In the genomic region with DNA sequence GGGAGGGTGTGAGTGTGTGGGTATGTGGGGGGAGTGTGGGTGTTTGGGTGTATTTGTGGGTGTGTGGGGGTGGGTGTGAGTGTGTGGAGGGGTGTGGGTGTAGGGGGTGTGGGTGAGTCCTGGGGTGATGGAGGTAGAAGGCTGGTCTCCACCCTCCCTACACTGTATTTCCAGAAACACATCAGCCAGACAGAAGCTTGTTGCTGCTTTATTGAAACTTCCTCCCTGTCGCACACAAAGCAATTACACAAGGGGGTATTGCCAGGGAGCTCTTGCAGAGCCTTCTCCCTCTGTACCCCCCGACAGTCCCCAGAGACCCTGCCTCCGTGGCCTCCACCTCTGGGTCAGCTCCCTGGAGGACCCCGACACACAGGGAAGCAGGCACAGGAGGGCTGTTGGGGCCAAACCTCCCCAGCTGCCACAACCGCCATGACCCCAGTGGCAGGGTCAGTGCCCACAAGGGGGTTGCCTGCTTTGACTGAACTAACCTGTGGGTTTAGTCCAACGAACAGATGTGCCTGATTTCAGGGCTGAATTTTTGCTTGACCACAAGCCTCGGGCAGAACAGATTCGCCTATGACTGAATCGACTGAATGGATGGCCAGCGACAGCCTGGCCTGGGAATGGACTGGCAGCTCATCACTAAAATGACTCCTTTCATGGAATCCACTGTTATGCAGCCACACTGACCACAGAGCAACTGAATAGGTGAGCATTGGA, we compare ENCODE assay signal across 11 cellular contexts. TPM values are rescaled to one million over a fixed set of nuclear protein-coding genes. Genes with fewer than 3 reads are reported as not detected.
DNase-seq lines count a peak whose midpoint lies in the region; ATAC-seq, FAIRE-seq and TF ChIP-seq lines count a peak whose summit lies in the region.
"Had no signal": no experiment of that assay in that cellular context is flagged by ENCODE, and none has a peak within 500 bp of the region (broad histone marks: within the 10 kb centered on the region; RNA-seq: fewer than 3 reads in every experiment).

No MANE protein-coding gene starts in this region.

- FAIRE-seq in RCC 7860 (lab: Jason Lieb, UNC) = peak; percentile 93
- no peak for FAIRE-seq in H1 (lab: Jason Lieb, UNC)

- no peaks in the 10 kb centered on the region for H3K9me3 Mint-ChIP-seq in activated naive CD4-positive, alpha-beta T cell treated with anti-CD3 and anti-CD28 coated beads, Interleukin-2, amount 10 ng/mL, durations not matched to agents 7 days and 5 days

- H3K9ac ChIP-seq in H1 (replicated peaks in 1 of 4; ENCODE audit: extremely low read depth in 1 of 4, low read depth in 3 of 4, low read length in 3 of 4) = no peak overlapping the region; a peak in 1 of 7 replicates

- H3K14ac ChIP-seq in H1 (ENCODE audit: insufficient read length) = no peak overlapping the region

- peaks cover 15% of the 10 kb centered on the region for H3K4me1 Mint-ChIP-seq in activated naive CD4-positive, alpha-beta T cell treated with anti-CD3 and anti-CD28 coated beads, Interleukin-2, amount 10 ng/mL, durations not matched to agents 7 days and 5 days

- no peak overlapping the region for H3K4me2 ChIP-seq in H1 (ENCODE audit: insufficient read depth in 1 of 2, low read depth in 2 of 2, low read length in 2 of 2)

- TF ChIP-seq POLR2A in H1 (IDR thresholded peaks at IDR 0.05; ENCODE audit: control extremely low read depth in 1 of 2, low read depth in 2 of 2, low read length in 2 of 2) (no peak), lower leg skin (IDR thresholded peaks at IDR 0.05) (no peak)

- no peak for TF ChIP-seq RAD21 in H1 (IDR thresholded peaks at IDR 0.05 in 1 of 2, conservative IDR thresholded peaks at IDR 0.05 in 1 of 2; ENCODE audit: low read depth in 2 of 2, low read length in 2 of 2)

- no peak for ATAC-seq in GM18511 (IDR thresholded peaks at IDR 0.05; ENCODE audit: unreplicated experiment)

- H2BK20ac ChIP-seq in H1 (ENCODE audit: low read length) = no peak overlapping the region

- peaks cover 0 to 7% (median 2%) of the 10 kb centered on the region in 4 experiments; a peak in 4 of 7 replicates for H3K4me1 ChIP-seq in H1 (replicated peaks in 1 of 4; ENCODE audit: control insufficient read depth in 3 of 4, insufficient read depth in 4 of 4, low read length in 3 of 4)
- H3K4me1 ChIP-seq: prostate gland had no signal

- peaks cover 4% of the 10 kb centered on the region; the same call in 1 of the 2 replicates for H3K23me2 ChIP-seq in H1 (ENCODE audit: low read depth, low read length)

- no peaks in the 10 kb centered on the region for H3K9me3 ChIP-seq in H1 (ENCODE audit: insufficient read depth in 2 of 2, low read depth in 1 of 2, low read length in 1 of 2)
- H3K9me3 ChIP-seq: prostate gland had no signal

- H3K4me3 Mint-ChIP-seq in activated naive CD4-positive, alpha-beta T cell treated with anti-CD3 and anti-CD28 coated beads, Interleukin-2, amount 10 ng/mL, durations not matched to agents 7 days and 5 days = no peak overlapping the region

- no peak overlapping the region for H4K5ac ChIP-seq in H1 (ENCODE audit: insufficient read length, low read depth, low read length)

- H2BK5ac ChIP-seq in H1 (ENCODE audit: low read depth, low read length) = no peak overlapping the region

- WGBS in H1 (ENCODE audit: extremely low coverage in 1 of 2, insufficient coverage in 1 of 2, insufficient read length in 1 of 2, insufficient replicate concordance in 2 of 2, low coverage in 1 of 2, low lambda C conversion rate in 2 of 2, missing lambda C conversion rate in 1 of 2), 2 experiments = 82% methylated on average over 10 of the region's 10 CpGs; no CpG with 5 or more reads in 1 of the 2 experiments
- 71 to 79% methylated on average over 10 of the region's 10 CpGs for WGBS in lower leg skin, 2 donors

- H4K20me1 ChIP-seq in H1 (replicated peaks in 1 of 2; ENCODE audit: control insufficient read depth in 1 of 2, insufficient read depth in 2 of 2, low read length in 2 of 2) = no peaks in the 10 kb centered on the region

- no peaks in the 10 kb centered on the region for H3K79me1 ChIP-seq in H1 (ENCODE audit: low read depth, low read length)

- peaks cover 3% of the 10 kb centered on the region for H3K27me3 Mint-ChIP-seq in activated naive CD4-positive, alpha-beta T cell treated with anti-CD3 and anti-CD28 coated beads, Interleukin-2, amount 10 ng/mL, durations not matched to agents 7 days and 5 days

- no peak for DNase-seq in activated naive CD4-positive, alpha-beta T cell treated with anti-CD3 and anti-CD28 coated beads, Interleukin-2, amount 10 ng/mL, durations not matched to agents 7 days and 5 days
- DNase-seq in activated naive CD4-positive, alpha-beta T cell treated with anti-CD3 and anti-CD28 coated beads, Interleukin-2, amount 50 U/mL, for 16 hours = no peak
- peak; percentile 92 for DNase-seq in RCC 7860 (ENCODE audit: low spot score)
- no peak for DNase-seq in H1 (ENCODE audit: low read depth in 1 of 2, low spot score in 2 of 2)
- no peak for DNase-seq in lower leg skin (ENCODE audit: low spot score in 2 of 2)
- no peak for DNase-seq in KG1 (lab: John Stamatoyannopoulos, UW)
- DNase-seq in NCI-H146 treated with DMSO at 0.1 percent for 48 hours (lab: John Stamatoyannopoulos, UW; ENCODE audit: unreplicated experiment) = no peak
- DNase-seq: HCEC 1CT had no signal

- H2BK15ac ChIP-seq in H1 (ENCODE audit: low read length) = 0 out of 2 replicates have a peak overlapping the region, but pooled peaks have one; percentile 53

- no peaks in the 10 kb centered on the region for H3K36me3 ChIP-seq in H1 (ENCODE audit: control insufficient read depth in 2 of 4, insufficient read depth in 4 of 4, low read length in 3 of 4)
- H3K36me3 ChIP-seq: prostate gland had no signal

- no peak overlapping the region for H3K56ac ChIP-seq in H1 (replicated peaks; ENCODE audit: insufficient read length, low read depth, low read length)

- H3K4me3 ChIP-seq in H1 (ENCODE audit: extremely low read depth in 1 of 4, insufficient read depth in 2 of 4, low read depth in 3 of 4, low read length in 4 of 4) (no peak overlapping the region), lower leg skin (ENCODE audit: low read depth, poor library complexity, severe bottlenecking) (no peak overlapping the region)
- H3K4me3 ChIP-seq: prostate gland had no signal

- no peak overlapping the region for H3K27ac ChIP-seq in H1 (ENCODE audit: low read depth, low read length)
- H3K27ac ChIP-seq: prostate gland had no signal

- H2AFZ ChIP-seq in H1 (ENCODE audit: low read length) = 0 out of 2 replicates have a peak overlapping the region, but pooled peaks have one; percentile 8

- H3K27ac Mint-ChIP-seq in activated naive CD4-positive, alpha-beta T cell treated with anti-CD3 and anti-CD28 coated beads, Interleukin-2, amount 10 ng/mL, durations not matched to agents 7 days and 5 days = peak overlapping the region; percentile 72

- no peaks in the 10 kb centered on the region for H3K79me2 ChIP-seq in H1 (ENCODE audit: control insufficient read depth in 1 of 2, insufficient read depth in 2 of 2, low read length in 2 of 2)

- H3K18ac ChIP-seq in H1 (ENCODE audit: extremely low read depth, low read length) = no peak overlapping the region

- peaks cover 47% of the 10 kb centered on the region for H3K36me3 Mint-ChIP-seq in activated naive CD4-positive, alpha-beta T cell treated with anti-CD3 and anti-CD28 coated beads, Interleukin-2, amount 10 ng/mL, durations not matched to agents 7 days and 5 days

- TF ChIP-seq CTCF in H1 (IDR thresholded peaks at IDR 0.05; ENCODE audit: control extremely low read depth in 1 of 3, insufficient read depth in 1 of 3, low read depth in 1 of 3, low read length in 3 of 3) = no peak
- no peak for TF ChIP-seq CTCF in lower leg skin (IDR thresholded peaks at IDR 0.05)

- H4K8ac ChIP-seq in H1 (ENCODE audit: extremely low read depth, insufficient read depth, low read length) = no peak overlapping the region

- intact Hi-C loops in lower leg skin (cut with DNase I; ENCODE audit: low total_unique reads) = no loop called here

- no peak overlapping the region for H2AK5ac ChIP-seq in H1 (ENCODE audit: low read depth, low read length)

- no peaks in the 10 kb centered on the region for H3K27me3 ChIP-seq in H1 (replicated peaks in 1 of 4; ENCODE audit: control insufficient read depth in 3 of 4, extremely low read depth in 1 of 4, insufficient read depth in 3 of 4, low read length in 3 of 4)

- TF ChIP-seq EP300 in H1 (IDR thresholded peaks at IDR 0.05; ENCODE audit: borderline replicate concordance in 1 of 2, low read depth in 2 of 2, low read length in 2 of 2) = no peak

- no peak overlapping the region for H4K91ac ChIP-seq in H1 (replicated peaks; ENCODE audit: insufficient read length, low read length)

- no peak overlapping the region for H3K23ac ChIP-seq in H1 (ENCODE audit: insufficient read length)

- H2BK120ac ChIP-seq in H1 (replicated peaks; ENCODE audit: low read depth, low read length) = no peak overlapping the region

- CTCF ChIA-PET in activated naive CD4-positive, alpha-beta T cell treated with anti-CD3 and anti-CD28 coated beads, Interleukin-2, amount 10 ng/mL, durations not matched to agents 7 days and 5 days (lab: Charles Lee) = interaction anchor here (0.8 to 2.4 kb wide), 2 partner anchors 13 to 48 kb away, joined by 8 read pairs; no protein-coding TSS in a partner anchor
- CTCF ChIA-PET in H1 (lab: Charles Lee; ENCODE audit: partially characterized antibody) = interaction anchor here (0.6 to 55.1 kb wide), 4 partner anchors 9 to 130 kb away, joined by 3 to 1640 read pairs (median 34); a partner anchor contains a TSS

- no peak overlapping the region for H2BK12ac ChIP-seq in H1 (ENCODE audit: low read depth, low read length)

- H3K4ac ChIP-seq in H1 (replicated peaks; ENCODE audit: insufficient read length, low read depth, low read length) = no peak overlapping the region

- POLR2A ChIA-PET in H1 (lab: Charles Lee; ENCODE audit: partially characterized antibody) = interaction anchor here (0.8 to 1.5 kb wide), 3 partner anchors 10 to 201 kb away, joined by 3 to 4 read pairs (median 3); no protein-coding TSS in a partner anchor

RNA-seq across cellular contexts. Expression of a gene that starts 9.1 kb away (rescaled TPM):
- total RNA-seq in H1 (2021; fragmentation: NEBNext Ultra II Directional; extraction: Animal tissue kit (Norgen Biotek cat#: 25700)) = 0.11 and 0.28 TPM in 2 replicates
- polyA plus RNA-seq in H1 (2011; rRNA removed) = 0.11 and 0.12 TPM in 2 replicates
- polyA plus RNA-seq in H1 (2011; cell fraction: cytosol; rRNA removed) = 0.23 TPM
- polyA plus RNA-seq in H1 (2011; cell fraction: nucleus; rRNA removed) = 0.19 TPM
- 0.11 to 0.32 TPM (median 0.16 TPM) in 4 replicates for polyA plus RNA-seq in H1 (2012, experiment 1 of 2)
- not detected for polyA plus RNA-seq in H1 (2012, experiment 2 of 2)
- 0.08 TPM for polyA plus RNA-seq in H1 (2013, experiment 1 of 2)
- 0.11 TPM for polyA plus RNA-seq in H1 (2013, experiment 2 of 2)
- polyA minus RNA-seq in H1 (2011; rRNA and poly(A)+ RNA removed) = 0.13 and 0.24 TPM in 2 replicates
- polyA minus RNA-seq in H1 (2011; cell fraction: cytosol; rRNA and poly(A)+ RNA removed) = not detected
- polyA minus RNA-seq in H1 (2011; cell fraction: nucleus; rRNA and poly(A)+ RNA removed) = not detected
- not detected for total RNA-seq in lower leg skin
- total RNA-seq: glomerular endothelial cell had no signal

RNA-seq across cellular contexts. Expression of a gene that starts 25.1 kb away (rescaled TPM):
- 0.37 and 0.52 TPM in 2 replicates for total RNA-seq in H1 (2021; fragmentation: NEBNext Ultra II Directional; extraction: Animal tissue kit (Norgen Biotek cat#: 25700))
- 0.77 and 1.4 TPM in 2 replicates for polyA plus RNA-seq in H1 (2011; rRNA removed)
- 0.83 TPM for polyA plus RNA-seq in H1 (2011; cell fraction: cytosol; rRNA removed)
- 0.46 TPM for polyA plus RNA-seq in H1 (2011; cell fraction: nucleus; rRNA removed)
- polyA plus RNA-seq in H1 (2012, experiment 1 of 2) = 0.39 to 0.60 TPM (median 0.52 TPM) in 3 of 4 replicates, not detected in the other
- 0.18 TPM for polyA plus RNA-seq in H1 (2012, experiment 2 of 2)
- polyA plus RNA-seq in H1 (2013, experiment 1 of 2) = 0.57 TPM
- polyA plus RNA-seq in H1 (2013, experiment 2 of 2) = 0.99 TPM
- polyA minus RNA-seq in H1 (2011; rRNA and poly(A)+ RNA removed) = 1.0 and 1.1 TPM in 2 replicates
- polyA minus RNA-seq in H1 (2011; cell fraction: cytosol; rRNA and poly(A)+ RNA removed) = not detected
- 0.30 TPM for polyA minus RNA-seq in H1 (2011; cell fraction: nucleus; rRNA and poly(A)+ RNA removed)
- 10 to 100 TPM in 3 of 4 donors, 1 to 10 TPM in 1; 8.7 to 21.5 (median 15.6) TPM for total RNA-seq in lower leg skin
